ENCODE assay signal across 21 cellular contexts in the genomic region with DNA sequence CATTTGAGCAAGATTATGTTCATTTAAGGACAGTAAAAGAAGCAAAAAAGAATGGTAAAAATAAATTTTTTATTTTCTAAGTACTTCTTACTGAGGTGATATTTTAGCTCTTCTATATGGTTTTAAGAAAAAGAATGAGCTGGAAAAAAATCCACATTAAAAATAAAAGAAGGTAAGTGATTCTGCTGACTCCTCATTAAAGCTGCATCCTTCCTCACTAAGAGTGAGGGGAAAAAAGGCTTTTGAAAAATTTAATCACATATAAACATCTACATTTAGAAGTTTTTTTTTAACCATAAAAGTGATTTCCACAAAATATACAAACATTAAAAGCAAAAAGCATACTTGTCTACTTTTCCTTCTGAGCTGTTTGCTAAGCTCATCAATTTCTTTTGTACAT.
"Had no signal": no experiment of that assay in that cellular context is flagged by ENCODE, and none has a peak within 500 bp of the region (broad histone marks: within the 10 kb centered on the region; RNA-seq: fewer than 3 reads in every experiment).

No MANE protein-coding gene starts in this region.

- H3K27ac ChIP-seq: SJSA1, SK-N-MC had no signal

- H3K4me1 ChIP-seq: SJSA1 had no signal

- DNase-seq: Karpas-422, KG1, MG63, NCI-H1092, NCI-H1105 treated with DMSO at 0.1 percent for 48 hours, NCI-H1417 treated with DMSO at 0.1 percent for 48 hours, NCI-H146, NCI-H1694 treated with DMSO at 0.1 percent for 48 hours, NCI-H1930, NCI-H2081, NCI-H2107, NCI-H2227 treated with DMSO at 0.1 percent for 48 hours, NCI-H524 treated with DMSO at 0.1 percent for 48 hours, NCI-H69, NCI-H774, Right ventricle myocardium superior, RPMI8226, SIG-M5 had no signal

- H3K27me3 ChIP-seq: MG63, SJSA1 had no signal

- FAIRE-seq: RCC 7860 had no signal

- H3K4me3 ChIP-seq: MG63, SJSA1, SK-N-MC had no signal

- H3K9me3 ChIP-seq: MG63, SJSA1 had no signal
